Comparison of ENCODE assay signal across 8 cellular contexts in the genomic region with DNA sequence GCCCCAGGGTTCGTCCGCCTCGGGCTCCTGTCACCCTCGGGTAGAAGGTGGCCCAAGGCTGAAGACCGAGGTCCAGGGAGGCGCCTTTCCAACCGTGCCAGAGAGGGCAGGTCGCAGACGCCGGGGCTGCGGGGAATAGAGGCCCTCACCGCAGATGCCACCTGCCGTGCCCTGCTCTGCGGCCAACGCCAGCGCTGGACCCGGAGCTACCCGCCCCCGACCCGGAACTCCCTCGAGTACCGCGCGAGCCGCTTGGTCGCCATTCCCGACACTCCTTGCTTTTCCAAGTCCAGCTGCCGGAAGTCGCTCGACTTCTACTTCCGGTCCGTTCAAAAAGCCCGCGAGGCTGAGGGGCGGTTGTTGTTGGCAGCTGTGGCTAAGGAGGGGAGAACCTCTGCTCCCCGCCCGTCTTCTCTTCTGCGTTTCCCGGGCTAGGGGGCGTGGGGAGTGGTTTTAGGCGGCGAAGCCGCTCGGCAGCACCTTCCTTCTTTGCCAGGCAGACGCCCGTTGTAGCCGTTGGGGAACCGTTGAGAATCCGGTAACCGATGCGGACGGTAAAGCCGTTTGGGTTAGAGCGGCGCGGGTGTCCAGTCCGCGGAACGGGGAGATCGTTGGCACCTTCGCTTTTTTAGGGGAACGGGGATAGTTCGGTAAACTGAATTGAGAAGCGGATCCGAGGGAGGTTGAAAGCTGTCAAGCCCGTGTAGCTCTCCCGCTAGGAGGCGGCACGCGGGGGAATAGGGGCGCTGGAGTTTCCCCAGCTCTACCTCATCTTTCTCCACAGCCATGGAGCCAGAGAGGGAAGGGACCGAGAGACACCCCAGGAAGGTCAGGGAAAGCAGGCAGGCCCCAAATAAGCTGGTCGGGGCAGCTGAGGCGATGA. TPM values are rescaled to one million over a fixed set of nuclear protein-coding genes. Genes with fewer than 3 reads are reported as not detected.
DNase-seq lines count a peak whose midpoint lies in the region; ATAC-seq, FAIRE-seq and TF ChIP-seq lines count a peak whose summit lies in the region.

A gene with protein sequence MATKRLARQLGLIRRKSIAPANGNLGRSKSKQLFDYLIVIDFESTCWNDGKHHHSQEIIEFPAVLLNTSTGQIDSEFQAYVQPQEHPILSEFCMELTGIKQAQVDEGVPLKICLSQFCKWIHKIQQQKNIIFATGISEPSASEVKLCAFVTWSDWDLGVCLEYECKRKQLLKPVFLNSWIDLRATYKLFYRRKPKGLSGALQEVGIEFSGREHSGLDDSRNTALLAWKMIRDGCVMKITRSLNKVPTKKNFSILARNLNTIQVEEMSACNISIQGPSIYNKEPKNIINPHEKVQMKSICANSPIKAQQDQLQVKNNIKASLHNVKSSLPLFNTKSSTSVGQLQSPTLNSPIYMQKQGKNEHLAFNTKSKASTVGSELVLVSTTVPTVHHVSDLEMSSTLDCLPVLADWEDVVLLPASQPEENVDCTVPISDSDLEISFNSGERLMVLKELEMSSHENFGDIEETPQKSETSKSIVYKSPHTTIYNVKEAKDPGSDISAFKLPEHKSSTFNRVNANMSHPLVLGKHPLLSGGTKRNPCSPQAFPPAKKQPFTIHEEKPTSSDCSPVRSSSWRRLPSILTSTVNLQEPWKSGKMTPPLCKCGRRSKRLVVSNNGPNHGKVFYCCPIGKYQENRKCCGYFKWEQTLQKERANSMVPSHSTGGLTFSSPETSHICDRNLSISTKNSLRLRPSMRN (minus strand): TSS at position 305 of the 883 bp plus-strand sequence. CDS start 42 bp downstream, at position 263.
A gene with protein sequence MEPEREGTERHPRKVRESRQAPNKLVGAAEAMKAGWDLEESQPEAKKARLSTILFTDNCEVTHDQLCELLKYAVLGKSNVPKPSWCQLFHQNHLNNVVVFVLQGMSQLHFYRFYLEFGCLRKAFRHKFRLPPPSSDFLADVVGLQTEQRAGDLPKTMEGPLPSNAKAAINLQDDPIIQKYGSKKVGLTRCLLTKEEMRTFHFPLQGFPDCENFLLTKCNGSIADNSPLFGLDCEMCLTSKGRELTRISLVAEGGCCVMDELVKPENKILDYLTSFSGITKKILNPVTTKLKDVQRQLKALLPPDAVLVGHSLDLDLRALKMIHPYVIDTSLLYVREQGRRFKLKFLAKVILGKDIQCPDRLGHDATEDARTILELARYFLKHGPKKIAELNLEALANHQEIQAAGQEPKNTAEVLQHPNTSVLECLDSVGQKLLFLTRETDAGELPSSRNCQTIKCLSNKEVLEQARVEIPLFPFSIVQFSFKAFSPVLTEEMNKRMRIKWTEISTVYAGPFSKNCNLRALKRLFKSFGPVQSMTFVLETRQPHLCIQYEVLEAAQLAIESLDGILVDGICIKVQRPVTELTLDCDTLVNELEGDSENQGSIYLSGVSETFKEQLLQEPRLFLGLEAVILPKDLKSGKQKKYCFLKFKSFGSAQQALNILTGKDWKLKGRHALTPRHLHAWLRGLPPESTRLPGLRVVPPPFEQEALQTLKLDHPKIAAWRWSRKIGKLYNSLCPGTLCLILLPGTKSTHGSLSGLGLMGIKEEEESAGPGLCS (plus strand): TSS at position 360 of the 883 bp plus-strand sequence. CDS start 427 bp downstream, at position 787.

- H3K9ac ChIP-seq in NT2/D1 (ENCODE audit: insufficient read length, low read depth): peak within 1 kb of the TSS; percentile 99
- H3K9ac ChIP-seq in endodermal cell (ENCODE audit: extremely low read depth, low read length, poor library complexity, severe bottlenecking): peak within 1 kb of the TSS; percentile 79

- H3K9me3 ChIP-seq in NT2/D1 (ENCODE audit: insufficient read depth, low read length): no peaks in the 10 kb centered on the region
- H3K9me3 ChIP-seq in endodermal cell (ENCODE audit: control insufficient read depth, low read length): no peaks in the 10 kb centered on the region

- ATAC-seq in GM21360 (IDR thresholded peaks at IDR 0.05; ENCODE audit: unreplicated experiment): peak; percentile 79
- peak; percentile 85 for ATAC-seq in activated CD8-positive, alpha-beta memory T cell treated with anti-CD3 and anti-CD28 coated beads, Interleukin-2, amount 10 ng/mL, durations not matched to agents 7 days and 5 days

- H3K27me3 ChIP-seq in NT2/D1 (ENCODE audit: insufficient read depth, insufficient read length) (no peaks in the 10 kb centered on the region), endodermal cell (ENCODE audit: control insufficient read depth, insufficient read depth, low read length, poor library complexity, severe bottlenecking) (no peaks in the 10 kb centered on the region)

- H3K9me3 Mint-ChIP-seq in activated CD8-positive, alpha-beta memory T cell treated with anti-CD3 and anti-CD28 coated beads, Interleukin-2, amount 10 ng/mL, durations not matched to agents 7 days and 5 days (ENCODE audit: low read depth): no peaks in the 10 kb centered on the region
- no peaks in the 10 kb centered on the region for H3K9me3 Mint-ChIP-seq in endodermal cell

- H3K4me3 Mint-ChIP-seq in activated CD8-positive, alpha-beta memory T cell treated with anti-CD3 and anti-CD28 coated beads, Interleukin-2, amount 10 ng/mL, durations not matched to agents 7 days and 5 days: peak within 1 kb of the TSS; percentile 97
- peak within 1 kb of the TSS; percentile 95 for H3K4me3 Mint-ChIP-seq in endodermal cell

- H3K36me3 ChIP-seq in NT2/D1 (ENCODE audit: insufficient read depth, insufficient read length, low read length) (peaks cover 37% of the 10 kb centered on the region), endodermal cell (ENCODE audit: control insufficient read depth, insufficient read depth, low read length) (no peaks in the 10 kb centered on the region)

- WGBS in endodermal cell (ENCODE audit: insufficient coverage in 1 of 2, insufficient read length in 1 of 2), 2 experiments: 0% methylated on average over 10 to 74 of the region's 74 CpGs

- H3K4me3 ChIP-seq in NT2/D1 (ENCODE audit: insufficient read length, low read depth) (peak within 1 kb of the TSS; percentile 99), endodermal cell (ENCODE audit: low read length) (peak within 1 kb of the TSS; percentile 96)

- FAIRE-seq in HTR-8/SVneo (lab: Jason Lieb, UNC): no peak

- H3K27me3 Mint-ChIP-seq in activated CD8-positive, alpha-beta memory T cell treated with anti-CD3 and anti-CD28 coated beads, Interleukin-2, amount 10 ng/mL, durations not matched to agents 7 days and 5 days: no peaks in the 10 kb centered on the region
- H3K27me3 Mint-ChIP-seq in endodermal cell (ENCODE audit: insufficient read depth): no peaks in the 10 kb centered on the region

- CTCF ChIA-PET in activated CD8-positive, alpha-beta memory T cell treated with anti-CD3 and anti-CD28 coated beads, Interleukin-2, amount 10 ng/mL, durations not matched to agents 7 days and 5 days (lab: Charles Lee): interaction anchor here (0.7 to 2.1 kb wide), 15 partner anchors 9 to 1251 kb away, joined by 3 to 9 read pairs (median 3); a partner anchor contains a TSS

- TF ChIP-seq CTCF in endodermal cell (conservative IDR thresholded peaks at IDR 0.05): peak; percentile 63

- DNase-seq in COR-L47 (lab: John Stamatoyannopoulos, UW) (peak; percentile 94), HTR-8/SVneo (ENCODE audit: insufficient read length, low spot score) (peak; percentile 81), NT2/D1 (ENCODE audit: low read depth, low spot score) (peak; percentile 92), endodermal cell (peak; percentile 97), mesenteric fat pad (ENCODE audit: low spot score) (peak; percentile 96)
- peak; percentile 86 for DNase-seq in activated CD8-positive, alpha-beta memory T cell treated with anti-CD3 and anti-CD28 coated beads, Interleukin-2, amount 10 ng/mL, durations not matched to agents 7 days and 5 days
- peak; percentile 43 for DNase-seq in stimulated activated CD8-positive, alpha-beta memory T cell treated with anti-CD3 and anti-CD28 coated beads, Interleukin-15, amount 100 ng/mL, for 1 hour (ENCODE audit: low read depth)

- peaks cover 35% of the 10 kb centered on the region for H3K4me1 Mint-ChIP-seq in activated CD8-positive, alpha-beta memory T cell treated with anti-CD3 and anti-CD28 coated beads, Interleukin-2, amount 10 ng/mL, durations not matched to agents 7 days and 5 days
- peaks cover 5% of the 10 kb centered on the region for H3K4me1 Mint-ChIP-seq in endodermal cell

- H3K27ac Mint-ChIP-seq in activated CD8-positive, alpha-beta memory T cell treated with anti-CD3 and anti-CD28 coated beads, Interleukin-2, amount 10 ng/mL, durations not matched to agents 7 days and 5 days: peak within 1 kb of the TSS; percentile 96
- H3K27ac Mint-ChIP-seq in endodermal cell: peak within 1 kb of the TSS; percentile 91

- H3K36me3 Mint-ChIP-seq in activated CD8-positive, alpha-beta memory T cell treated with anti-CD3 and anti-CD28 coated beads, Interleukin-2, amount 10 ng/mL, durations not matched to agents 7 days and 5 days: peaks cover 22% of the 10 kb centered on the region
- peaks cover under 1% of the 10 kb centered on the region for H3K36me3 Mint-ChIP-seq in endodermal cell (ENCODE audit: low read depth)

- peak within 1 kb of the TSS; percentile 80 for H3K27ac ChIP-seq in endodermal cell (ENCODE audit: low read depth, low read length)

- H3K4me1 ChIP-seq in NT2/D1 (ENCODE audit: insufficient read depth, insufficient read length) (peaks cover 4% of the 10 kb centered on the region), endodermal cell (ENCODE audit: control insufficient read depth, insufficient read depth, low read length) (no peaks in the 10 kb centered on the region)

RNA-seq across cellular contexts. Expression of the first gene that starts in this region (rescaled TPM):
- total RNA-seq in activated CD8-positive, alpha-beta memory T cell treated with anti-CD3 and anti-CD28 coated beads, Interleukin-2, amount 10 ng/mL, durations not matched to agents 7 days and 5 days: 10 to 100 TPM; 20.1 to 21.6 TPM
- total RNA-seq in endodermal cell: 10 to 100 TPM; 18.7 TPM
- polyA plus RNA-seq in endodermal cell (2013, experiment 1 of 2): 32.1 TPM
- polyA plus RNA-seq in endodermal cell (2013, experiment 2 of 2): 31.0 TPM
- total RNA-seq in mesenteric fat pad: 12.9 TPM

RNA-seq across cellular contexts. Expression of the second gene that starts in this region (rescaled TPM):
- 10 to 100 TPM; 18.7 to 24.7 TPM for total RNA-seq in activated CD8-positive, alpha-beta memory T cell treated with anti-CD3 and anti-CD28 coated beads, Interleukin-2, amount 10 ng/mL, durations not matched to agents 7 days and 5 days
- 10 to 100 TPM in 1 of 2 donors, 1 to 10 TPM in 1; 4.3 to 10.2 TPM for total RNA-seq in endodermal cell
- polyA plus RNA-seq in endodermal cell (2013, experiment 1 of 2): 9.3 TPM
- 7.8 TPM for polyA plus RNA-seq in endodermal cell (2013, experiment 2 of 2)
- 4.7 TPM for total RNA-seq in mesenteric fat pad

Comparison
In these comparisons a context has a peak if more than half of its experiments do, and no peak if none do; other contexts are left out.
1. Peak in every context shown above with its lines: DNase-seq, ATAC-seq, H3K4me3 ChIP-seq and H3K27ac ChIP-seq.
2. DNase-seq: peak in every context shown above with its lines; median percentile 97 in endodermal cell; 96 in mesenteric fat pad; 94 in COR-L47; 92 in NT2/D1; 86 in activated CD8-positive, alpha-beta memory T cell treated with anti-CD3 and anti-CD28 coated beads, Interleukin-2, amount 10 ng/mL, durations not matched to agents 7 days and 5 days; 81 in HTR-8/SVneo; 43 in stimulated activated CD8-positive, alpha-beta memory T cell treated with anti-CD3 and anti-CD28 coated beads, Interleukin-15, amount 100 ng/mL, for 1 hour.